1 cellular context compared by ENCODE assay signal in genomic region chr10:46223626-46224413, GRCh38.
TF ChIP-seq lines count a peak whose summit lies in the region.

No MANE protein-coding gene starts in this region.

TF ChIP-seq in WTC11, 78 proteins besides CTCF, POLR2A, EP300 and RAD21 (continued from another document):
- TF ChIP-seq HMGXB4 (CRISPR knock-in tag; IDR thresholded peaks at IDR 0.05) (no peak), ZNF512 (CRISPR knock-in tag; IDR thresholded peaks at IDR 0.05; ENCODE audit: borderline replicate concordance) (no peak), GRHL2 (CRISPR knock-in tag; IDR thresholded peaks at IDR 0.05; ENCODE audit: insufficient replicate concordance, severe bottlenecking) (no peak), CBFB (CRISPR knock-in tag; IDR thresholded peaks at IDR 0.05; ENCODE audit: low read depth) (no peak), SMAD3 (CRISPR knock-in tag; IDR thresholded peaks at IDR 0.05; ENCODE audit: borderline replicate concordance) (no peak), NFYB (CRISPR knock-in tag; conservative IDR thresholded peaks at IDR 0.05; ENCODE audit: low read depth) (no peak), MAX (CRISPR knock-in tag; IDR thresholded peaks at IDR 0.05) (no peak), STAT6 (CRISPR knock-in tag; conservative IDR thresholded peaks at IDR 0.05; ENCODE audit: low read depth) (no peak), ZNF423 (CRISPR knock-in tag; IDR thresholded peaks at IDR 0.05) (no peak), HMGA2 (CRISPR knock-in tag; IDR thresholded peaks at IDR 0.05) (no peak)
TF ChIP-seq in WTC11: peak in this region for 0.
